ENCODE assay signal across 8 cellular contexts in genomic region chr1:156676820-156677615, GRCh38. TPM values are rescaled to one million over a fixed set of nuclear protein-coding genes. Genes with fewer than 3 reads are reported as not detected.
DNase-seq lines count a peak whose midpoint lies in the region; ATAC-seq and TF ChIP-seq lines count a peak whose summit lies in the region.

TSS of gene NES (minus strand) at chr1:156677407. CDS start at chr1:156677264, 143 bp downstream.

- peak within 1 kb of the TSS; percentile 80 for H3K27ac ChIP-seq in ectodermal cell (ENCODE audit: insufficient read depth, low read depth, low read length, poor library complexity, severe bottlenecking)
- H3K27ac ChIP-seq in transverse colon, result peak within 1 kb of the TSS; percentile 56 to 79 (median 69)

- 0% methylated on average over 70 of the region's 70 CpGs for WGBS in ectodermal cell, 2 experiments
- WGBS in transverse colon (ENCODE audit: low coverage in 1 of 2), 2 donors, result 0 to 1% methylated on average over 4 to 22 of the region's 70 CpGs

- TF ChIP-seq CTCF in transverse colon (IDR thresholded peaks at IDR 0.05), result no peak

- TF ChIP-seq POLR2A in transverse colon (IDR thresholded peaks at IDR 0.05), result no peak

- ATAC-seq in memory B cell (ENCODE audit: low read depth) (no peak), HG03342 (IDR thresholded peaks at IDR 0.05; ENCODE audit: unreplicated experiment) (no peak), GM19351 (IDR thresholded peaks at IDR 0.05; ENCODE audit: unreplicated experiment) (no peak)

- DNase-seq in DMS153 (lab: John Stamatoyannopoulos, UW), result peak; percentile 83
- DNase-seq in NCI-H526 treated with DMSO at 0.1 percent for 48 hours (lab: John Stamatoyannopoulos, UW), result peak; percentile 61
- DNase-seq in memory B cell (ENCODE audit: low spot score in 2 of 2), result no peak
- peak; percentile 50 for DNase-seq in transverse colon
- no peak for DNase-seq in activated CD8-positive, alpha-beta memory T cell treated with anti-CD3 and anti-CD28 coated beads, Interleukin-2, amount 50 U/mL, for 4 hours

- H3K9me3 Mint-ChIP-seq in memory B cell, result no peaks in the 10 kb centered on the region

- peaks cover 8% of the 10 kb centered on the region for H3K4me1 Mint-ChIP-seq in memory B cell

- peaks cover 7% of the 10 kb centered on the region for H3K27me3 ChIP-seq in ectodermal cell (ENCODE audit: control insufficient read depth, insufficient read depth, low read length, poor library complexity, severe bottlenecking)
- H3K27me3 ChIP-seq in transverse colon, result peaks cover 80% of the 10 kb centered on the region

- no peak for TF ChIP-seq EP300 in transverse colon (IDR thresholded peaks at IDR 0.05; ENCODE audit: low read depth)

- H3K4me1 ChIP-seq in ectodermal cell (ENCODE audit: control insufficient read depth, insufficient read depth, low read length) (peaks cover 19% of the 10 kb centered on the region), transverse colon (peaks cover 8 to 33% (median 26%) of the 10 kb centered on the region in 4 donors)

- no peaks in the 10 kb centered on the region for H3K9me3 ChIP-seq in ectodermal cell (ENCODE audit: control insufficient read depth, low read length)
- no peaks in the 10 kb centered on the region for H3K9me3 ChIP-seq in transverse colon

- H3K36me3 Mint-ChIP-seq in memory B cell, result no peaks in the 10 kb centered on the region

- in situ Hi-C loops in transverse colon (cut with MboI; ENCODE audit: low pct_ligation_motif_present in 1 of 4, low pct_unique_long_range_greater_than_20kb in 1 of 4, low sequenced_read_pairs in 3 of 4), result loop anchor here in 2 of 4 donors (25.0 kb wide), 1 partner anchor 185 kb away; the partner anchor contains the start of genes INSRR (in 2 of the 2) and NTRK1 (in 2 of the 2)

- peak within 1 kb of the TSS; percentile 33 for H3K4me3 Mint-ChIP-seq in memory B cell

- H3K4me3 ChIP-seq in ectodermal cell (ENCODE audit: insufficient read depth, low read depth, low read length) (peak within 1 kb of the TSS; percentile 95), transverse colon (peak within 1 kb of the TSS; percentile 7 to 43 (median 28))

- peaks cover 13% of the 10 kb centered on the region for H3K36me3 ChIP-seq in ectodermal cell (ENCODE audit: control insufficient read depth, insufficient read depth, low read length)
- no peaks in the 10 kb centered on the region for H3K36me3 ChIP-seq in transverse colon

- H3K27me3 Mint-ChIP-seq in memory B cell, result peaks cover 17% of the 10 kb centered on the region

- H3K27ac Mint-ChIP-seq in memory B cell, result no peak within 1 kb of the TSS

- intact Hi-C loops in transverse colon (cut with DNase I; ENCODE audit: low total_unique reads), result loop anchor here (2.0 kb wide), 1 partner anchor 16 kb away; no protein-coding TSS in a partner anchor

RNA-seq across cellular contexts. Expression of gene NES, which starts in this region (rescaled TPM):
- 303 TPM for polyA plus RNA-seq in ectodermal cell (2013, experiment 1 of 4)
- polyA plus RNA-seq in ectodermal cell (2013, experiment 2 of 4), result 335 TPM
- polyA plus RNA-seq in ectodermal cell (2013, experiment 3 of 4), result 231 TPM
- polyA plus RNA-seq in ectodermal cell (2013, experiment 4 of 4), result 248 TPM
- 10 to 100 TPM in 1 of 4 donors, 1 to 10 TPM in 3; 3.3 to 15.5 (median 5.5) TPM for total RNA-seq in transverse colon

Comparison
In these comparisons a context has a peak if more than half of its experiments do, and no peak if none do; other contexts are left out.
1. DNase-seq: peak in DMS153 (single experiment), NCI-H526 treated with DMSO at 0.1 percent for 48 hours (single experiment) and transverse colon (single experiment); none in memory B cell (0 of 2) and activated CD8-positive, alpha-beta memory T cell treated with anti-CD3 and anti-CD28 coated beads, Interleukin-2, amount 50 U/mL, for 4 hours (single experiment).